9 cellular contexts compared by ENCODE assay signal in genomic region chr16:57039148-57039812, GRCh38. TPM values are rescaled to one million over a fixed set of nuclear protein-coding genes. Genes with fewer than 3 reads are reported as not detected.
A peak's percentile ranks its signal among the peaks of the same experiment; 100 is the strongest.
DNase-seq lines count a peak whose midpoint lies in the region; ATAC-seq and TF ChIP-seq lines count a peak whose summit lies in the region.
"Had no signal": no experiment of that assay in that cellular context is flagged by ENCODE, and none has a peak within 500 bp of the region (broad histone marks: within the 10 kb centered on the region; RNA-seq: fewer than 3 reads in every experiment).

No MANE protein-coding gene starts in this region.

- H3K4me2 ChIP-seq in osteoblast (ENCODE audit: insufficient read depth, low read length) (no peak overlapping the region), trophoblast cell (ENCODE audit: low read length) (no peak overlapping the region)

- H3K36me3 Mint-ChIP-seq in IgD-negative memory B cell, result peaks cover 29% of the 10 kb centered on the region

- no peak overlapping the region for H4K8ac ChIP-seq in trophoblast cell (ENCODE audit: low read depth, low read length)

- H3K27me3 ChIP-seq in adipocyte (replicated peaks; ENCODE audit: control insufficient read depth, insufficient read depth, low read length) (no peaks in the 10 kb centered on the region), osteoblast (ENCODE audit: insufficient read depth, low read length) (no peaks in the 10 kb centered on the region), foreskin keratinocyte (no peaks in the 10 kb centered on the region), trophoblast cell (ENCODE audit: insufficient read depth, low read length) (no peaks in the 10 kb centered on the region)

- peaks cover 44 to 61% (median 58%) of the 10 kb centered on the region in 3 donors for H3K4me1 Mint-ChIP-seq in IgD-negative memory B cell

- no peaks in the 10 kb centered on the region for H4K20me1 ChIP-seq in osteoblast (ENCODE audit: insufficient read depth, low read length)

- TF ChIP-seq CTCF in GM12875 (IDR thresholded peaks at IDR 0.05; ENCODE audit: borderline replicate concordance, insufficient read depth, low read depth, low read length) (no peak), osteoblast (IDR thresholded peaks at IDR 0.05; ENCODE audit: extremely low read depth, low read depth, low read length) (no peak), foreskin keratinocyte (conservative IDR thresholded peaks at IDR 0.05) (no peak)

- no peak overlapping the region for H3K4ac ChIP-seq in trophoblast cell (ENCODE audit: low read depth, low read length)

- H3K79me1 ChIP-seq in trophoblast cell (ENCODE audit: low read length), result no peaks in the 10 kb centered on the region

- H3K9me3 ChIP-seq in adipocyte (ENCODE audit: control insufficient read depth, low read length) (peaks cover 4% of the 10 kb centered on the region), osteoblast (ENCODE audit: low read depth, low read length) (no peaks in the 10 kb centered on the region), trophoblast cell (ENCODE audit: insufficient read depth, low read depth, low read length) (peaks cover 8% of the 10 kb centered on the region)

- no peak overlapping the region for H3K23ac ChIP-seq in trophoblast cell (ENCODE audit: low read length)

- ATAC-seq in foreskin keratinocyte, result no peak
- ATAC-seq: K562 had no signal

- H3K27ac Mint-ChIP-seq in IgD-negative memory B cell, result peak overlapping the region; percentile 88 to 100 (median 98)

- no peak overlapping the region for H3K14ac ChIP-seq in trophoblast cell (ENCODE audit: low read length)

- no peak overlapping the region for H2BK12ac ChIP-seq in trophoblast cell (ENCODE audit: low read length)

- H3K36me3 ChIP-seq in adipocyte (ENCODE audit: control insufficient read depth, insufficient read depth, low read length, severe bottlenecking) (peaks cover 18% of the 10 kb centered on the region), osteoblast (ENCODE audit: insufficient read depth, low read length) (peaks cover 52% of the 10 kb centered on the region), trophoblast cell (ENCODE audit: control insufficient read depth in 1 of 2, insufficient read depth in 2 of 2, low read length in 2 of 2) (no peaks in the 10 kb centered on the region)

- peak overlapping the region; percentile 7 for H3K27ac ChIP-seq in osteoblast (ENCODE audit: low read depth, low read length)
- no peak overlapping the region for H3K27ac ChIP-seq in foreskin keratinocyte
- H3K27ac ChIP-seq in trophoblast cell (ENCODE audit: low read depth, low read length), result no peak overlapping the region

- DNase-seq in adipocyte (ENCODE audit: low read depth) (peak; percentile 83), osteoblast (ENCODE audit: insufficient read length, low spot score, missing footprints) (peak; percentile 85), foreskin keratinocyte (no peak), foreskin melanocyte (no peak), trophoblast cell (no peak), anterior cingulate cortex (lab: John Stamatoyannopoulos, UW) (no peak)

- peak overlapping the region; percentile 36 for H3K9ac ChIP-seq in adipocyte (ENCODE audit: low read length)
- H3K9ac ChIP-seq in trophoblast cell (ENCODE audit: low read length), result no peak overlapping the region

- no peak overlapping the region for H3K18ac ChIP-seq in trophoblast cell (ENCODE audit: low read length)

- no peak overlapping the region for H2AK5ac ChIP-seq in trophoblast cell (ENCODE audit: low read length)

- no peak overlapping the region for H4K12ac ChIP-seq in trophoblast cell (ENCODE audit: low read depth, low read length)

- peaks cover 56% of the 10 kb centered on the region for H3K4me1 ChIP-seq in adipocyte (ENCODE audit: control insufficient read depth, insufficient read depth, low read length)
- H3K4me1 ChIP-seq in osteoblast (ENCODE audit: insufficient read depth, low read length), result peaks cover 25% of the 10 kb centered on the region
- H3K4me1 ChIP-seq in foreskin keratinocyte, result peaks cover 5% of the 10 kb centered on the region
- no peaks in the 10 kb centered on the region for H3K4me1 ChIP-seq in trophoblast cell (ENCODE audit: control insufficient read depth in 1 of 2, insufficient read depth in 2 of 2, low read length in 2 of 2)

- WGBS in trophoblast cell (ENCODE audit: extremely low coverage, insufficient coverage, insufficient read length), result no CpG with 5 or more reads among the region's 5 CpGs

- peak overlapping the region; percentile 22 to 91 (median 76) for H3K4me3 Mint-ChIP-seq in IgD-negative memory B cell

- no peak overlapping the region for H2AFZ ChIP-seq in osteoblast (ENCODE audit: low read length)
- H2AFZ ChIP-seq in trophoblast cell (ENCODE audit: insufficient read depth, low read length, poor library complexity), result no peak overlapping the region

- H3K79me2 ChIP-seq in osteoblast (ENCODE audit: insufficient read depth, low read length) (no peaks in the 10 kb centered on the region), trophoblast cell (ENCODE audit: control insufficient read depth, insufficient read depth, low read length, poor library complexity) (no peaks in the 10 kb centered on the region)

- H3K9me3 Mint-ChIP-seq in IgD-negative memory B cell, result no peaks in the 10 kb centered on the region

- H4K91ac ChIP-seq in trophoblast cell (ENCODE audit: low read depth, low read length), result no peak overlapping the region

- peaks cover 5% of the 10 kb centered on the region for H3K27me3 Mint-ChIP-seq in IgD-negative memory B cell

- H2BK5ac ChIP-seq in trophoblast cell (ENCODE audit: low read depth, low read length, poor library complexity), result no peak overlapping the region

- no peak overlapping the region for H2BK120ac ChIP-seq in trophoblast cell (ENCODE audit: insufficient read depth, low read length, poor library complexity)

- H3K4me3 ChIP-seq in GM12875 (ENCODE audit: low read depth, low read length), result peak overlapping the region; percentile 19
- no peak overlapping the region for H3K4me3 ChIP-seq in adipocyte (ENCODE audit: low read length)
- H3K4me3 ChIP-seq in osteoblast (ENCODE audit: insufficient read depth, low read length), result no peak overlapping the region
- H3K4me3 ChIP-seq in trophoblast cell (ENCODE audit: low read depth, low read length), result no peak overlapping the region
- H3K4me3 ChIP-seq: K562 had no signal

RNA-seq across cellular contexts. Expression of gene NLRC5, which starts 49.9 kb away (rescaled TPM):
- 134 TPM for polyA plus RNA-seq in IgD-negative memory B cell
- total RNA-seq in osteoblast, result 52.1 and 57.2 TPM in 2 replicates
- total RNA-seq in foreskin keratinocyte, result 8.4 and 10.3 TPM in 2 replicates
- polyA plus RNA-seq in foreskin keratinocyte, result 5.2 and 5.8 TPM in 2 replicates
- 0.08 and 0.11 TPM in 2 replicates for polyA plus RNA-seq in trophoblast cell (2013)
- polyA plus RNA-seq: K562 had no signal

RNA-seq across cellular contexts. Expression of gene CPNE2, which starts 53.1 kb away (rescaled TPM):
- polyA plus RNA-seq in IgD-negative memory B cell, result 2.0 TPM
- total RNA-seq in osteoblast, result 11.6 and 15.3 TPM in 2 replicates
- total RNA-seq in foreskin keratinocyte, result 22.9 and 23.5 TPM in 2 replicates
- 30.5 and 33.6 TPM in 2 replicates for polyA plus RNA-seq in foreskin keratinocyte
- polyA plus RNA-seq in trophoblast cell (2013), result 76.8 and 79.1 TPM in 2 replicates

Comparison
In these comparisons a context has a peak if more than half of its experiments do, and no peak if none do; other contexts are left out.
1. DNase-seq: peak in adipocyte (single experiment) and osteoblast (single experiment); none in foreskin keratinocyte (0 of 2), foreskin melanocyte (single experiment), trophoblast cell (0 of 2) and anterior cingulate cortex (0 of 58).